ENCODE assay signal across 14 cellular contexts in genomic region chr17:44941712-44942331, GRCh38. TPM values are rescaled to one million over a fixed set of nuclear protein-coding genes. Genes with fewer than 3 reads are reported as not detected.
A peak's percentile ranks its signal among the peaks of the same experiment; 100 is the strongest.
DNase-seq lines count a peak whose midpoint lies in the region; ATAC-seq and TF ChIP-seq lines count a peak whose summit lies in the region.
"Had no signal": no experiment of that assay in that cellular context is flagged by ENCODE, and none has a peak within 500 bp of the region (broad histone marks: within the 10 kb centered on the region; RNA-seq: fewer than 3 reads in every experiment).

No MANE protein-coding gene starts in this region.

- H2BK5ac ChIP-seq in trophoblast cell (ENCODE audit: low read depth, low read length, poor library complexity) = no peak overlapping the region

- H3K79me1 ChIP-seq in trophoblast cell (ENCODE audit: low read length) = no peaks in the 10 kb centered on the region

- H3K4me3 ChIP-seq in Panc1 (ENCODE audit: low read depth in 2 of 2, low read length in 2 of 2) (no peak overlapping the region), trophoblast cell (ENCODE audit: low read depth, low read length) (no peak overlapping the region)
- H3K4me3 ChIP-seq: skin epidermis had no signal

- intact Hi-C loops in Panc1 (cut with micrococcal nuclease; ENCODE audit: unreplicated experiment) = no loop called here
- intact Hi-C loops in dendritic cell treated with granulocyte-macrophage colony-stimulating factor and Interleukin-4, amounts not matched to agents 40 ng/mL and 50 ng/mL, for 4 days (cut with micrococcal nuclease) = no loop called here

- in situ Hi-C loops in Panc1 (cut with HindIII; ENCODE audit: low pct_unique_long_range_greater_than_20kb, low sequenced_read_pairs) (no loop called here), GM13976 (cut with MboI; ENCODE audit: low sequenced_read_pairs, unreplicated experiment) (no loop called here)

- peak overlapping the region; percentile 19 for H3K4ac ChIP-seq in trophoblast cell (ENCODE audit: low read depth, low read length)

- no TSS peak for BruUV-seq in Panc1 (replicated peaks; lab: Mats Ljungman, UMichigan)

- H3K27me3 Mint-ChIP-seq in activated CD8-positive, alpha-beta memory T cell treated with anti-CD3 and anti-CD28 coated beads, Interleukin-2, amount 10 ng/mL, durations not matched to agents 7 days and 5 days = no peaks in the 10 kb centered on the region
- no peaks in the 10 kb centered on the region for H3K27me3 Mint-ChIP-seq in dendritic cell treated with granulocyte-macrophage colony-stimulating factor and Interleukin-4, amounts not matched to agents 40 ng/mL and 50 ng/mL, for 4 days

- H2AK5ac ChIP-seq in trophoblast cell (ENCODE audit: low read length) = no peak overlapping the region

- no peaks in the 10 kb centered on the region for H3K27me3 ChIP-seq in Panc1 (ENCODE audit: control insufficient read depth, insufficient read depth, low read length)
- H3K27me3 ChIP-seq in trophoblast cell (ENCODE audit: insufficient read depth, low read length) = no peaks in the 10 kb centered on the region

- H3K18ac ChIP-seq in trophoblast cell (ENCODE audit: low read length) = no peak overlapping the region

- H3K9ac ChIP-seq in trophoblast cell (ENCODE audit: low read length) = no peak overlapping the region

- H2BK120ac ChIP-seq in trophoblast cell (ENCODE audit: insufficient read depth, low read length, poor library complexity) = no peak overlapping the region

- peaks cover 3% of the 10 kb centered on the region for H3K79me2 ChIP-seq in trophoblast cell (ENCODE audit: control insufficient read depth, insufficient read depth, low read length, poor library complexity)

- ATAC-seq in activated CD8-positive, alpha-beta memory T cell treated with anti-CD3 and anti-CD28 coated beads, Interleukin-2, amount 10 ng/mL, durations not matched to agents 7 days and 5 days = peak; percentile 23
- ATAC-seq in Panc1 (0 out of 2 replicates have a peak, but pooled peaks have one; percentile 39), HG03108 (IDR thresholded peaks at IDR 0.05; ENCODE audit: unreplicated experiment) (no peak), HG02759 (IDR thresholded peaks at IDR 0.05; ENCODE audit: unreplicated experiment) (no peak)
- ATAC-seq: naive thymus-derived CD8-positive, alpha-beta T cell had no signal

- peak overlapping the region; percentile 65 for H4K91ac ChIP-seq in trophoblast cell (ENCODE audit: low read depth, low read length)

- H3K4me1 Mint-ChIP-seq in activated CD8-positive, alpha-beta memory T cell treated with anti-CD3 and anti-CD28 coated beads, Interleukin-2, amount 10 ng/mL, durations not matched to agents 7 days and 5 days = peaks cover 38% of the 10 kb centered on the region
- H3K4me1 Mint-ChIP-seq in dendritic cell treated with granulocyte-macrophage colony-stimulating factor and Interleukin-4, amounts not matched to agents 40 ng/mL and 50 ng/mL, for 4 days (ENCODE audit: low read depth) = peaks cover 10% of the 10 kb centered on the region

- H3K36me3 Mint-ChIP-seq in activated CD8-positive, alpha-beta memory T cell treated with anti-CD3 and anti-CD28 coated beads, Interleukin-2, amount 10 ng/mL, durations not matched to agents 7 days and 5 days = peaks cover 58% of the 10 kb centered on the region
- no peaks in the 10 kb centered on the region for H3K36me3 Mint-ChIP-seq in dendritic cell treated with granulocyte-macrophage colony-stimulating factor and Interleukin-4, amounts not matched to agents 40 ng/mL and 50 ng/mL, for 4 days (ENCODE audit: low read depth)
- H3K36me3 Mint-ChIP-seq: naive thymus-derived CD8-positive, alpha-beta T cell had no signal

- H2AFZ ChIP-seq in trophoblast cell (ENCODE audit: insufficient read depth, low read length, poor library complexity) = no peak overlapping the region

- TF ChIP-seq CTCF in Panc1 (IDR thresholded peaks at IDR 0.05) (no peak), GM13976 (IDR thresholded peaks at IDR 0.05; ENCODE audit: borderline replicate concordance, control extremely low read depth, extremely low read depth, insufficient read depth, missing control alignments) (no peak)

- H4K8ac ChIP-seq in trophoblast cell (ENCODE audit: low read depth, low read length) = no peak overlapping the region

- peaks cover 12% of the 10 kb centered on the region for H3K4me1 ChIP-seq in Panc1 (ENCODE audit: control insufficient read depth, insufficient read depth, low read length)
- H3K4me1 ChIP-seq in trophoblast cell (ENCODE audit: control insufficient read depth in 1 of 2, insufficient read depth in 2 of 2, low read length in 2 of 2) = peaks cover 6 to 8% of the 10 kb centered on the region in 2 experiments

- no peak for DNase-seq in activated CD8-positive, alpha-beta memory T cell treated with anti-CD3 and anti-CD28 coated beads, Interleukin-2, amount 10 ng/mL, durations not matched to agents 7 days and 5 days
- no peak for DNase-seq in activated CD8-positive, alpha-beta memory T cell treated with anti-CD3 and anti-CD28 coated beads, Interleukin-2, amount 50 U/mL, for 48 hours
- DNase-seq in Panc1 (ENCODE audit: low read depth, low spot score) = no peak
- no peak for DNase-seq in trophoblast cell
- no peak for DNase-seq in GM13976 (ENCODE audit: low spot score)
- DNase-seq: activated CD8-positive, alpha-beta memory T cell treated with anti-CD3 and anti-CD28 coated beads, Interleukin-2, amount 50 U/mL, for 4 hours; erythroblast; GDM1; NCI-H1417 treated with DMSO at 0.1 percent for 48 hours had no signal

- WGBS in trophoblast cell (ENCODE audit: extremely low coverage, insufficient coverage, insufficient read length) = no CpG with 5 or more reads among the region's 9 CpGs

- CTCF ChIA-PET in activated CD8-positive, alpha-beta memory T cell treated with anti-CD3 and anti-CD28 coated beads, Interleukin-2, amount 10 ng/mL, durations not matched to agents 7 days and 5 days (lab: Charles Lee) = interaction anchor here (0.5 to 1.3 kb wide), 2 partner anchors 80 to 163 kb away, joined by 4 read pairs; no protein-coding TSS in a partner anchor
- CTCF ChIA-PET in Panc1 (lab: Charles Lee) = no interaction called here

- no peak overlapping the region for H2BK12ac ChIP-seq in trophoblast cell (ENCODE audit: low read length)

- no peak overlapping the region for H4K12ac ChIP-seq in trophoblast cell (ENCODE audit: low read depth, low read length)

- H3K9me3 Mint-ChIP-seq in activated CD8-positive, alpha-beta memory T cell treated with anti-CD3 and anti-CD28 coated beads, Interleukin-2, amount 10 ng/mL, durations not matched to agents 7 days and 5 days (ENCODE audit: low read depth) = no peaks in the 10 kb centered on the region
- H3K9me3 Mint-ChIP-seq in dendritic cell treated with granulocyte-macrophage colony-stimulating factor and Interleukin-4, amounts not matched to agents 40 ng/mL and 50 ng/mL, for 4 days = no peaks in the 10 kb centered on the region

- H3K27ac ChIP-seq in Panc1 (ENCODE audit: low read length) (peak overlapping the region; percentile 39; the same call in 1 of the 2 replicates), trophoblast cell (ENCODE audit: low read depth, low read length) (no peak overlapping the region)

- POLR2A ChIA-PET in Panc1 (lab: Charles Lee) = no interaction called here

- H3K4me2 ChIP-seq in trophoblast cell (ENCODE audit: low read length) = no peak overlapping the region

- no peak overlapping the region for H3K4me3 Mint-ChIP-seq in activated CD8-positive, alpha-beta memory T cell treated with anti-CD3 and anti-CD28 coated beads, Interleukin-2, amount 10 ng/mL, durations not matched to agents 7 days and 5 days
- no peak overlapping the region for H3K4me3 Mint-ChIP-seq in dendritic cell treated with granulocyte-macrophage colony-stimulating factor and Interleukin-4, amounts not matched to agents 40 ng/mL and 50 ng/mL, for 4 days
- H3K4me3 Mint-ChIP-seq: naive thymus-derived CD8-positive, alpha-beta T cell had no signal

- no peak overlapping the region for H3K14ac ChIP-seq in trophoblast cell (ENCODE audit: low read length)

- H3K9me3 ChIP-seq in Panc1 (ENCODE audit: control insufficient read depth, insufficient read depth, low read depth, low read length) (no peaks in the 10 kb centered on the region), trophoblast cell (ENCODE audit: insufficient read depth, low read depth, low read length) (no peaks in the 10 kb centered on the region)

- H3K36me3 ChIP-seq in Panc1 (ENCODE audit: control insufficient read depth, insufficient read depth, low read length) = peaks cover 5% of the 10 kb centered on the region
- peaks cover 0 to 2% of the 10 kb centered on the region in 2 experiments for H3K36me3 ChIP-seq in trophoblast cell (ENCODE audit: control insufficient read depth in 1 of 2, insufficient read depth in 2 of 2, low read length in 2 of 2)

- H3K27ac Mint-ChIP-seq in activated CD8-positive, alpha-beta memory T cell treated with anti-CD3 and anti-CD28 coated beads, Interleukin-2, amount 10 ng/mL, durations not matched to agents 7 days and 5 days = peak overlapping the region; percentile 57
- peak overlapping the region; percentile 1 for H3K27ac Mint-ChIP-seq in dendritic cell treated with granulocyte-macrophage colony-stimulating factor and Interleukin-4, amounts not matched to agents 40 ng/mL and 50 ng/mL, for 4 days
- H3K27ac Mint-ChIP-seq: naive thymus-derived CD8-positive, alpha-beta T cell had no signal

- H3K23ac ChIP-seq in trophoblast cell (ENCODE audit: low read length) = no peak overlapping the region

RNA-seq across cellular contexts. Expression of gene KIF18B, which starts 5.8 kb away (rescaled TPM):
- 100 to 1,000 TPM in 1 of 2 experiments, 10 to 100 TPM in 1; 86.7 to 117 TPM for total RNA-seq in activated CD8-positive, alpha-beta memory T cell treated with anti-CD3 and anti-CD28 coated beads, Interleukin-2, amount 10 ng/mL, durations not matched to agents 7 days and 5 days
- total RNA-seq in Panc1 (2021; ENCODE audit: unreplicated experiment) = 31.3 TPM
- polyA plus RNA-seq in Panc1 (2012; ENCODE audit: insufficient read length) = 12.2 TPM
- 11.4 and 12.1 TPM in 2 replicates for polyA plus RNA-seq in trophoblast cell (2013)
- total RNA-seq: naive thymus-derived CD8-positive, alpha-beta T cell had no signal
- polyA plus RNA-seq: naive thymus-derived CD8-positive, alpha-beta T cell had no signal

RNA-seq across cellular contexts. Expression of gene C1QL1, which starts 26.3 kb away (rescaled TPM):
- under 1 TPM; 0.33 to 0.38 TPM for total RNA-seq in activated CD8-positive, alpha-beta memory T cell treated with anti-CD3 and anti-CD28 coated beads, Interleukin-2, amount 10 ng/mL, durations not matched to agents 7 days and 5 days
- total RNA-seq in Panc1 (2021; ENCODE audit: unreplicated experiment) = 9.5 TPM
- 18.2 TPM for polyA plus RNA-seq in Panc1 (2012; ENCODE audit: insufficient read length)
- polyA plus RNA-seq in trophoblast cell (2013) = 0.35 and 0.37 TPM in 2 replicates
- total RNA-seq: naive thymus-derived CD8-positive, alpha-beta T cell had no signal
- polyA plus RNA-seq: naive thymus-derived CD8-positive, alpha-beta T cell had no signal

RNA-seq across cellular contexts. Expression of gene GFAP, which starts 26.5 kb away (rescaled TPM):
- not detected for total RNA-seq in activated CD8-positive, alpha-beta memory T cell treated with anti-CD3 and anti-CD28 coated beads, Interleukin-2, amount 10 ng/mL, durations not matched to agents 7 days and 5 days
- not detected for total RNA-seq in Panc1 (2021; ENCODE audit: unreplicated experiment)
- polyA plus RNA-seq in Panc1 (2012; ENCODE audit: insufficient read length) = 0.79 TPM
- 0.04 TPM in 1 of 2 replicates, not detected in the other for polyA plus RNA-seq in trophoblast cell (2013)
- total RNA-seq: naive thymus-derived CD8-positive, alpha-beta T cell had no signal

RNA-seq across cellular contexts. Expression of gene EFTUD2, which starts 42.6 kb away (rescaled TPM):
- 100 to 1,000 TPM; 134 to 178 TPM for total RNA-seq in activated CD8-positive, alpha-beta memory T cell treated with anti-CD3 and anti-CD28 coated beads, Interleukin-2, amount 10 ng/mL, durations not matched to agents 7 days and 5 days
- 98.0 TPM for total RNA-seq in Panc1 (2021; ENCODE audit: unreplicated experiment)
- polyA plus RNA-seq in Panc1 (2012; ENCODE audit: insufficient read length) = 63.8 TPM
- polyA plus RNA-seq in trophoblast cell (2013) = 51.3 and 52.9 TPM in 2 replicates

Comparison
In these comparisons a context has a peak if more than half of its experiments do, and no peak if none do; other contexts are left out.
1. ATAC-seq: peak in activated CD8-positive, alpha-beta memory T cell treated with anti-CD3 and anti-CD28 coated beads, Interleukin-2, amount 10 ng/mL, durations not matched to agents 7 days and 5 days (single experiment) and Panc1 (single experiment); none in HG03108 (single experiment) and HG02759 (single experiment).